2 cellular contexts compared by ENCODE assay signal in genomic region chr1:29962831-29963247, GRCh38.
TF ChIP-seq lines count a peak whose summit lies in the region.

No MANE protein-coding gene starts in this region.

TF ChIP-seq in HCT116, 20 proteins besides CTCF, POLR2A, EP300 and RAD21:
- no peak for TF ChIP-seq MAX (IDR thresholded peaks at IDR 0.05)
- TF ChIP-seq SP1 (IDR thresholded peaks at IDR 0.05; ENCODE audit: low read depth), result peak; percentile 26; the same call in 1 of the 2 replicates
- no peak for TF ChIP-seq SRF (IDR thresholded peaks at IDR 0.05; ENCODE audit: low read depth)
- TF ChIP-seq FOSL1 (IDR thresholded peaks at IDR 0.05; ENCODE audit: low read depth), result no peak
TF ChIP-seq in HCT116: peak in this region for 1.

TF ChIP-seq in HepG2, 621 proteins besides CTCF, POLR2A, EP300 and RAD21 (continued from another document):
- TF ChIP-seq TERF1 (CRISPR knock-in tag; IDR thresholded peaks at IDR 0.05) (no peak), SALL1 (CRISPR knock-in tag; IDR thresholded peaks at IDR 0.05) (no peak), REXO4 (CRISPR knock-in tag; IDR thresholded peaks at IDR 0.05; ENCODE audit: borderline replicate concordance) (no peak), ZNF18 (CRISPR knock-in tag; IDR thresholded peaks at IDR 0.05; ENCODE audit: insufficient replicate concordance) (no peak), ARID5B (CRISPR knock-in tag; IDR thresholded peaks at IDR 0.05) (no peak), ZHX1 (CRISPR knock-in tag; IDR thresholded peaks at IDR 0.05; ENCODE audit: low read depth) (no peak), ZNF30 (CRISPR knock-in tag; IDR thresholded peaks at IDR 0.05) (no peak), SNAPC5 (CRISPR knock-in tag; IDR thresholded peaks at IDR 0.05; ENCODE audit: borderline replicate concordance) (no peak), ZNF430 (CRISPR knock-in tag; IDR thresholded peaks at IDR 0.05) (no peak), ZNF280D (CRISPR knock-in tag; IDR thresholded peaks at IDR 0.05) (no peak), FOSL2 (CRISPR knock-in tag; IDR thresholded peaks at IDR 0.05) (no peak), MLLT10 (CRISPR knock-in tag; IDR thresholded peaks at IDR 0.05) (no peak)
